1 cellular context compared by ENCODE assay signal in genomic region chr9:124266139-124266825, GRCh38.
TF ChIP-seq lines count a peak whose summit lies in the region.

No MANE protein-coding gene starts in this region.

TF ChIP-seq in liver, 16 proteins besides CTCF, POLR2A, EP300 and RAD21 (continued from another document):
- TF ChIP-seq ZBTB33 (IDR thresholded peaks at IDR 0.05) (no peak), EGR1 (IDR thresholded peaks at IDR 0.05; ENCODE audit: low read depth in 2 of 2) (no peak), ATF3 (IDR thresholded peaks at IDR 0.05) (no peak)
